Comparison of ENCODE assay signal across 8 cellular contexts in genomic region chr22:37907036-37907954, GRCh38. TPM values are rescaled to one million over a fixed set of nuclear protein-coding genes. Genes with fewer than 3 reads are reported as not detected.
DNase-seq lines count a peak whose midpoint lies in the region; ATAC-seq, FAIRE-seq and TF ChIP-seq lines count a peak whose summit lies in the region.

No MANE protein-coding gene starts in this region.

- peak in 1 of 2 donors; percentile 26 for DNase-seq in cardiac muscle cell (ENCODE audit: low read depth in 1 of 2, low spot score in 1 of 2)
- DNase-seq in Right ventricle myocardium superior: no peak
- no peak for DNase-seq in astrocyte of the spinal cord (ENCODE audit: low read depth, low spot score)
- DNase-seq in right lobe of liver: no peak
- DNase-seq in urothelium cell line (ENCODE audit: low spot score): no peak
- DNase-seq in NCI-H526 treated with DMSO at 0.1 percent for 48 hours (lab: John Stamatoyannopoulos, UW): no peak

- intact Hi-C loops in Right ventricle myocardium superior (cut with DNase I) (no loop called here), right lobe of liver (cut with DNase I) (no loop called here)

- H3K4me1 ChIP-seq in cardiac muscle cell (ENCODE audit: low read depth): peaks cover 20% of the 10 kb centered on the region
- peaks cover 0 to 10% (median 0%) of the 10 kb centered on the region in 4 donors for H3K4me1 ChIP-seq in right lobe of liver

- WGBS in right lobe of liver (ENCODE audit: insufficient coverage, low coverage, low lambda C conversion rate, missing lambda C conversion rate): 45% methylated on average over 4 of the region's 19 CpGs

- no peaks in the 10 kb centered on the region for H3K27me3 ChIP-seq in cardiac muscle cell
- H3K27me3 ChIP-seq in right lobe of liver: no peaks in the 10 kb centered on the region

- peak; percentile 56 for FAIRE-seq in urothelium cell line (lab: Jason Lieb, UNC)

- no peak for TF ChIP-seq CTCF in cardiac muscle cell (IDR thresholded peaks at IDR 0.05; ENCODE audit: low read depth, low read length)
- no peak for TF ChIP-seq CTCF in astrocyte of the spinal cord (IDR thresholded peaks at IDR 0.05; ENCODE audit: low read depth, low read length)
- TF ChIP-seq CTCF in right lobe of liver (IDR thresholded peaks at IDR 0.05): no peak

- H3K36me3 ChIP-seq in cardiac muscle cell (no peaks in the 10 kb centered on the region), right lobe of liver (no peaks in the 10 kb centered on the region)

- no peak for TF ChIP-seq POLR2A in right lobe of liver (IDR thresholded peaks at IDR 0.05)

- H3K27ac ChIP-seq in cardiac muscle cell (no peak overlapping the region), right lobe of liver (peak overlapping the region in 2 of 3 donors; percentile 60 to 62)

- H3K4me3 ChIP-seq in cardiac muscle cell: peak overlapping the region; percentile 74
- peak overlapping the region; percentile 78 for H3K4me3 ChIP-seq in astrocyte of the spinal cord (ENCODE audit: low read depth, low read length)
- peak overlapping the region; percentile 53 to 71 (median 54) for H3K4me3 ChIP-seq in right lobe of liver

- H3K9me3 ChIP-seq in cardiac muscle cell (ENCODE audit: low read depth): no peaks in the 10 kb centered on the region
- no peaks in the 10 kb centered on the region for H3K9me3 ChIP-seq in right lobe of liver

- ATAC-seq in Right ventricle myocardium superior (ENCODE audit: poor library complexity) (no peak), right lobe of liver (no peak), HG03045 (IDR thresholded peaks at IDR 0.05; ENCODE audit: unreplicated experiment) (no peak), GM21526 (IDR thresholded peaks at IDR 0.05; ENCODE audit: low FRiP score, unreplicated experiment) (no peak)

- in situ Hi-C loops in astrocyte of the spinal cord (cut with HindIII; ENCODE audit: low sequenced_read_pairs): no loop called here

RNA-seq across cellular contexts. Expression of gene MICALL1, which starts 1.2 kb away (rescaled TPM):
- total RNA-seq in cardiac muscle cell: 27.4 and 34.9 TPM in 2 replicates
- 10.2 and 13.6 TPM in 2 replicates for polyA plus RNA-seq in cardiac muscle cell
- 13.5 TPM for total RNA-seq in Right ventricle myocardium superior
- 10 to 100 TPM in 3 of 6 experiments, 1 to 10 TPM in 3; 6.5 to 19.0 (median 10.3) TPM for total RNA-seq in right lobe of liver

RNA-seq across cellular contexts. Expression of gene C22orf23, which starts 46.1 kb away (rescaled TPM):
- total RNA-seq in cardiac muscle cell (0.80 and 0.99 TPM in 2 replicates), Right ventricle myocardium superior (0.30 TPM), right lobe of liver (under 1 TPM in 1 of 6 experiments, not detected in 5; 0.40 TPM)
- 1.1 and 2.5 TPM in 2 replicates for polyA plus RNA-seq in cardiac muscle cell

RNA-seq across cellular contexts. Expression of gene POLR2F, which starts 46.2 kb away (rescaled TPM):
- total RNA-seq in cardiac muscle cell: 63.3 and 127 TPM in 2 replicates
- 124 and 183 TPM in 2 replicates for polyA plus RNA-seq in cardiac muscle cell
- total RNA-seq in Right ventricle myocardium superior: 85.7 TPM
- 10 to 100 TPM; 42.4 to 60.5 (median 56.3) TPM for total RNA-seq in right lobe of liver

RNA-seq across cellular contexts. Expression of gene EIF3L, which starts 58.1 kb away (rescaled TPM):
- total RNA-seq in cardiac muscle cell (407 and 422 TPM in 2 replicates), Right ventricle myocardium superior (326 TPM), right lobe of liver (100 to 1,000 TPM; 117 to 200 (median 164) TPM)
- polyA plus RNA-seq in cardiac muscle cell: 213 and 387 TPM in 2 replicates
